In the genomic region with DNA sequence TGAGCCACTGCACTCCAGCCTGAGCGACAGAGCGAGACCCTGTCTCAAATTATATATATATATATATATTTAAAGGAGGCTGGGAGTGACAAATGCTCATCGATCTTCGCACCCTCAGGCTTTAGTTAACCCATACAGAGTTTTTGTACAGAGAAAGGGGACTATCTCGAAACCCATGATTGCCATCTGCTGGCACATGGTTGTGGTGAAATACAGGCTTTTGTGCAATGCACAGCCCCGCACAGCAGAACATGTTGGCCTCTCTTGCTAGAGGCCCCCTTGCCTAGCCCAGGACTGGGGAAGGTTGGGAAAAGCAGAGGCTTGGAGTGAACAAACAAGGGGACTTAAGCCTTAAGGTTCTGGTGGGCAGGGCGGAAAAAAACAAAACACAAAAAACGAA, we compare ENCODE assay signal across 10 cellular contexts. TPM values are rescaled to one million over a fixed set of nuclear protein-coding genes. Genes with fewer than 3 reads are reported as not detected.
A peak's percentile ranks its signal among the peaks of the same experiment; 100 is the strongest.
DNase-seq lines count a peak whose midpoint lies in the region; ATAC-seq and TF ChIP-seq lines count a peak whose summit lies in the region.
"Had no signal": no experiment of that assay in that cellular context is flagged by ENCODE, and none has a peak within 500 bp of the region (broad histone marks: within the 10 kb centered on the region; RNA-seq: fewer than 3 reads in every experiment).

No MANE protein-coding gene starts in this region.

- H3K9me3 Mint-ChIP-seq in H9, result no peaks in the 10 kb centered on the region
- H3K9me3 Mint-ChIP-seq: stimulated activated naive CD8-positive, alpha-beta T cell treated with anti-CD3 and anti-CD28 coated beads, Interleukin-15, Interleukin-2, amounts not matched to agents 100 ng/mL and 50 ng/mL, for 24 hours had no signal

- no peak overlapping the region for H4K5ac ChIP-seq in H9 (ENCODE audit: insufficient read length, low read depth, low read length)

- H3K4me1 ChIP-seq in H9 (ENCODE audit: insufficient read depth, low read length), result no peaks in the 10 kb centered on the region

- H3K18ac ChIP-seq in H9 (ENCODE audit: insufficient read length, low read depth, low read length), result no peak overlapping the region

- no peak overlapping the region for H3K56ac ChIP-seq in H9 (ENCODE audit: insufficient read length, low read depth, low read length)

- no peak overlapping the region for H2BK120ac ChIP-seq in H9 (ENCODE audit: low read depth, low read length, poor library complexity, severe bottlenecking)

- no peak overlapping the region for H2BK12ac ChIP-seq in H9 (ENCODE audit: insufficient read length, low read depth, low read length)

- H2AFZ ChIP-seq in H9 (ENCODE audit: low read length), result no peak overlapping the region

- peaks cover 2% of the 10 kb centered on the region; the same call in 1 of the 2 replicates for H3K27me3 Mint-ChIP-seq in H9 (ENCODE audit: low read depth)
- H3K27me3 Mint-ChIP-seq: stimulated activated naive CD8-positive, alpha-beta T cell treated with anti-CD3 and anti-CD28 coated beads, Interleukin-15, Interleukin-2, amounts not matched to agents 100 ng/mL and 50 ng/mL, for 24 hours had no signal

- H4K20me1 ChIP-seq in H9 (ENCODE audit: control insufficient read depth, insufficient read depth, insufficient read length), result no peaks in the 10 kb centered on the region

- WGBS in H9 (ENCODE audit: extremely low coverage, insufficient read length, low lambda C conversion rate), result no CpG with 5 or more reads among the region's 8 CpGs

- H3K23ac ChIP-seq in H9 (ENCODE audit: insufficient read length, low read depth, low read length), result no peak overlapping the region

- no peaks in the 10 kb centered on the region for H3K79me1 ChIP-seq in H9 (ENCODE audit: insufficient read depth, low read depth, low read length, poor library complexity, severe bottlenecking)

- H3K23me2 ChIP-seq in H9 (ENCODE audit: insufficient read length, low read depth, low read length, poor library complexity, severe bottlenecking), result no peaks in the 10 kb centered on the region

- no peak overlapping the region for H4K91ac ChIP-seq in H9 (ENCODE audit: insufficient read length, low read depth, low read length)

- H2BK15ac ChIP-seq in H9 (ENCODE audit: low read depth, low read length), result no peak overlapping the region

- H3K4me2 ChIP-seq in H9 (ENCODE audit: insufficient read depth, insufficient read length, low read length), result no peak overlapping the region

- no peak overlapping the region for H4K8ac ChIP-seq in H9 (replicated peaks; ENCODE audit: insufficient read length, low read depth, low read length)

- H3K27ac ChIP-seq in H9 (ENCODE audit: insufficient read length, low read depth, low read length), result no peak overlapping the region

- no peak overlapping the region for H3K14ac ChIP-seq in H9 (ENCODE audit: insufficient read depth, low read length)

- H2BK20ac ChIP-seq in H9 (ENCODE audit: low read depth, low read length, poor library complexity, severe bottlenecking), result no peak overlapping the region

- H3K4me1 Mint-ChIP-seq in H9, result peaks cover 7 to 15% of the 10 kb centered on the region in 2 experiments

- H3K27ac Mint-ChIP-seq in H9, result peak overlapping the region in 1 of 3 experiments; percentile 18; a peak in 1 of 7 replicates
- H3K27ac Mint-ChIP-seq: stimulated activated naive CD8-positive, alpha-beta T cell treated with anti-CD3 and anti-CD28 coated beads, Interleukin-15, Interleukin-2, amounts not matched to agents 100 ng/mL and 50 ng/mL, for 24 hours had no signal

- no peak overlapping the region for H3K9ac ChIP-seq in H9 (ENCODE audit: extremely low read depth, insufficient read length, low read length)

- no peak overlapping the region for H3T11ph ChIP-seq in H9 (ENCODE audit: low read length)

- no peaks in the 10 kb centered on the region for H3K79me2 ChIP-seq in H9 (ENCODE audit: insufficient read depth, low read length)

- no peak for ATAC-seq in HG03342 (IDR thresholded peaks at IDR 0.05; ENCODE audit: unreplicated experiment)
- ATAC-seq in GM21786 (IDR thresholded peaks at IDR 0.05; ENCODE audit: unreplicated experiment), result no peak

- no peak overlapping the region for H3K4ac ChIP-seq in H9 (ENCODE audit: low read depth, low read length)

- DNase-seq in COR-L47 (lab: John Stamatoyannopoulos, UW) (peak; percentile 17), H9 (no peak), OCI-M1 (lab: John Stamatoyannopoulos, UW) (peak; percentile 66), fibroblast of villous mesenchyme (ENCODE audit: low read depth) (peak; percentile 42), H4 (ENCODE audit: low spot score) (no peak)
- no peak for DNase-seq in stimulated activated CD4-positive, alpha-beta T cell treated with anti-CD3 and anti-CD28 coated beads, Interleukin-12 subunit alpha, Interleukin-12 subunit beta, amount 100 ng/mL, for 4 hours

- no peak overlapping the region for H2BK5ac ChIP-seq in H9 (ENCODE audit: insufficient read length, low read length)

- H3K9me3 ChIP-seq in H9 (ENCODE audit: control insufficient read depth, low read depth, low read length), result no peaks in the 10 kb centered on the region

- peak; percentile 43; the same call in 2 of the 3 replicates for TF ChIP-seq CTCF in H9 (conservative IDR thresholded peaks at IDR 0.05)
- TF ChIP-seq CTCF in fibroblast of villous mesenchyme (IDR thresholded peaks at IDR 0.05; ENCODE audit: insufficient read depth, low read depth, low read length), result peak; percentile 26

- H3K4me3 ChIP-seq in fibroblast of villous mesenchyme (ENCODE audit: low read depth, low read length), result no peak overlapping the region

- H3K36me3 Mint-ChIP-seq in H9 (ENCODE audit: insufficient read depth in 1 of 3, low read depth in 3 of 3), result no peaks in the 10 kb centered on the region

- H3K27me3 ChIP-seq in H9 (ENCODE audit: insufficient read depth, low read length), result no peaks in the 10 kb centered on the region

- H3K4me3 Mint-ChIP-seq in H9, result no peak overlapping the region
- H3K4me3 Mint-ChIP-seq: stimulated activated naive CD8-positive, alpha-beta T cell treated with anti-CD3 and anti-CD28 coated beads, Interleukin-15, Interleukin-2, amounts not matched to agents 100 ng/mL and 50 ng/mL, for 24 hours had no signal

- no peak overlapping the region for H2AK5ac ChIP-seq in H9 (ENCODE audit: insufficient read length, low read length)

RNA-seq across cellular contexts. Expression of gene MYBPC3, which starts 3.6 kb away (rescaled TPM):
- not detected in 2 replicates for total RNA-seq in H9 (2021)
- not detected in 2 replicates for total RNA-seq in fibroblast of villous mesenchyme
- total RNA-seq in H4 (2014; rRNA removed; shearing (Covaris generic)), result not detected in 2 replicates

RNA-seq across cellular contexts. Expression of gene SPI1, which starts 29.5 kb away (rescaled TPM):
- total RNA-seq in H9 (2021) (not detected in 2 replicates), fibroblast of villous mesenchyme (not detected in 2 replicates)
- not detected in 2 replicates for total RNA-seq in H4 (2014; rRNA removed; shearing (Covaris generic))
- total RNA-seq: NCI-H460 had no signal

RNA-seq across cellular contexts. Expression of gene SLC39A13, which starts 59.5 kb away (rescaled TPM):
- total RNA-seq in H9 (2021) (25.8 and 29.2 TPM in 2 replicates), fibroblast of villous mesenchyme (73.0 and 83.4 TPM in 2 replicates)
- 8.5 and 9.1 TPM in 2 replicates for total RNA-seq in H4 (2014; rRNA removed; shearing (Covaris generic))

Comparison
In these comparisons a context has a peak if more than half of its experiments do, and no peak if none do; other contexts are left out.
1. DNase-seq: peak in COR-L47 (single experiment), OCI-M1 (single experiment) and fibroblast of villous mesenchyme (single experiment); none in H9 (single experiment), stimulated activated CD4-positive, alpha-beta T cell treated with anti-CD3 and anti-CD28 coated beads, Interleukin-12 subunit alpha, Interleukin-12 subunit beta, amount 100 ng/mL, for 4 hours (single experiment) and H4 (single experiment).